In genomic region chr11:75350743-75351540, GRCh38 we compare ENCODE assay signal across 8 cellular contexts. TPM values are rescaled to one million over a fixed set of nuclear protein-coding genes. Genes with fewer than 3 reads are reported as not detected.
A peak's percentile ranks its signal among the peaks of the same experiment; 100 is the strongest.
DNase-seq lines count a peak whose midpoint lies in the region; ATAC-seq and TF ChIP-seq lines count a peak whose summit lies in the region.

No MANE protein-coding gene starts in this region.

- ATAC-seq in T-cell (replicated peaks in 1 of 4) (peak; percentile 32 to 52 (median 42)), GM21737 (IDR thresholded peaks at IDR 0.05; ENCODE audit: unreplicated experiment) (no peak)

- H3K27ac Mint-ChIP-seq in T-cell (peak overlapping the region; percentile 93 to 97), brain (peak overlapping the region; percentile 72 to 96 (median 94))

- H3K4me3 Mint-ChIP-seq in T-cell (peak overlapping the region; percentile 82 to 87 (median 84)), brain (peak overlapping the region; percentile 86 to 95 (median 90))

- POLR2A ChIA-PET in T-cell (lab: Charles Lee): interaction anchor here in 1 of 2 donors (0.6 kb wide), 1 partner anchor 18 kb away, joined by 5 read pairs; no protein-coding TSS in a partner anchor

- no peaks in the 10 kb centered on the region for H3K36me3 Mint-ChIP-seq in T-cell
- no peaks in the 10 kb centered on the region for H3K36me3 Mint-ChIP-seq in brain

- DNase-seq in activated gamma-delta T cell treated with Interleukin-2 at 50 U/mL for 16 hours (peak; percentile 28), activated gamma-delta T cell (lab: John Stamatoyannopoulos, UW) (no peak), T-cell (peak in 28 of 34 experiments; percentile 16 to 53 (median 30)), iPS-NIHi11 (ENCODE audit: low spot score) (peak; percentile 71), A172 (ENCODE audit: low spot score) (no peak)
- peak; percentile 63 for DNase-seq in stimulated activated CD4-positive, alpha-beta T cell treated with anti-CD3 and anti-CD28 coated beads, Interleukin-15, amount 100 ng/mL, for 24 hours

- H3K9me3 Mint-ChIP-seq in T-cell (no peaks in the 10 kb centered on the region), brain (peaks cover 0 to 3% (median 0%) of the 10 kb centered on the region in 5 experiments)

- H3K4me1 Mint-ChIP-seq in T-cell (peaks cover 68 to 77% (median 73%) of the 10 kb centered on the region in 3 donors), brain (peaks cover 60% of the 10 kb centered on the region)

- peak in 1 of 2 experiments; percentile 20 for TF ChIP-seq CTCF in brain (conservative IDR thresholded peaks at IDR 0.05)

- CTCF ChIA-PET in T-cell (lab: Charles Lee): no interaction called here

- H3K27me3 Mint-ChIP-seq in T-cell (no peaks in the 10 kb centered on the region), brain (peaks cover 7% of the 10 kb centered on the region)

RNA-seq across cellular contexts. Expression of gene ARRB1, which starts 0.5 kb away (rescaled TPM):
- 10 to 100 TPM; 37.2 to 57.3 (median 47.3) TPM for total RNA-seq in T-cell
- polyA plus RNA-seq in brain (ENCODE audit: insufficient read depth, low read depth, low replicate concordance): 24.8 TPM
- total RNA-seq in A172 (2014; rRNA removed; shearing (Covaris generic)): 18.4 and 22.2 TPM in 2 replicates

RNA-seq across cellular contexts. Expression of gene RPS3, which starts 48.4 kb away (rescaled TPM):
- 1,000 to 10,000 TPM; 4,604 to 5,380 (median 4,830) TPM for total RNA-seq in T-cell
- polyA plus RNA-seq in brain (ENCODE audit: insufficient read depth, low read depth, low replicate concordance): 3,030 TPM
- total RNA-seq in A172 (2014; rRNA removed; shearing (Covaris generic)): 1,638 and 1,693 TPM in 2 replicates

Comparison
In these comparisons a context has a peak if more than half of its experiments do, and no peak if none do; other contexts are left out.
1. DNase-seq: peak in activated gamma-delta T cell treated with Interleukin-2 at 50 U/mL for 16 hours (single experiment), T-cell (28 of 34), iPS-NIHi11 (single experiment) and stimulated activated CD4-positive, alpha-beta T cell treated with anti-CD3 and anti-CD28 coated beads, Interleukin-15, amount 100 ng/mL, for 24 hours (single experiment); none in activated gamma-delta T cell (single experiment) and A172 (single experiment).